Comparison of ENCODE assay signal across 29 cellular contexts in genomic region chr3:4926892-4927291, GRCh38. TPM values are rescaled to one million over a fixed set of nuclear protein-coding genes. Genes with fewer than 3 reads are reported as not detected.
A peak's percentile ranks its signal among the peaks of the same experiment; 100 is the strongest.
DNase-seq lines count a peak whose midpoint lies in the region; ATAC-seq, FAIRE-seq and TF ChIP-seq lines count a peak whose summit lies in the region.
"Had no signal": no experiment of that assay in that cellular context is flagged by ENCODE, and none has a peak within 500 bp of the region (broad histone marks: within the 10 kb centered on the region; RNA-seq: fewer than 3 reads in every experiment).

No MANE protein-coding gene starts in this region.

- WGBS in K562 (ENCODE audit: insufficient coverage, low coverage, missing lambda C conversion rate) = 69% methylated on average over 1 of the region's 1 CpG

- H3K4me3 ChIP-seq in K562 (no peak overlapping the region), Caco-2 (ENCODE audit: low read depth, low read length) (no peak overlapping the region)
- H3K4me3 ChIP-seq: MG63, PC-9, SJCRH30 had no signal

- no peak for DNase-seq in activated naive CD8-positive, alpha-beta T cell treated with anti-CD3 and anti-CD28 coated beads, Interleukin-2, amount 50 U/mL, for 24 hours
- no peak for DNase-seq in activated naive CD8-positive, alpha-beta T cell treated with anti-CD3 and anti-CD28 coated beads for 36 hours
- DNase-seq in T-helper 17 cell = no peak
- DNase-seq in K562 (ENCODE audit: extremely low read depth in 1 of 4, low spot score in 3 of 4) = no peak
- no peak for DNase-seq in stimulated activated naive B cell treated with anti-CD40 and anti-IgM and Interleukin-4, amounts not matched to agents 10 μg/mL and 1 μg/mL and 100 μg/mL, for 72 hours
- no peak for DNase-seq in GM20000 (ENCODE audit: low spot score)
- DNase-seq in Caco-2 = no peak
- DNase-seq: C1 segment of cervical spinal cord; COR-L47; DMS 273 treated with DMSO at 0.1 percent for 48 hours; DMS79; EL; GDM1; H9; HFFc6; KBM-7; MG63; NCI-H1105 treated with DMSO at 0.1 percent for 48 hours; NCI-H2029; NCI-H446; NCI-H526; NCI-H82; NK-92 treated with Interleukin-12 subunit alpha and Interleukin-12 subunit beta, amount 100 ng/mL, for 24 hours; PC-9; SJCRH30 had no signal

- no peak for TF ChIP-seq RAD21 in K562 (CRISPR knock-in tag; conservative IDR thresholded peaks at IDR 0.05 in 1 of 2, IDR thresholded peaks at IDR 0.05 in 1 of 2)

- CTCF ChIA-PET in K562 (lab: Yijun Ruan, JAX; ENCODE audit: low intra/inter-chr PET ratio) (no interaction called here), Caco-2 (lab: Charles Lee) (no interaction called here)

- peaks cover 36% of the 10 kb centered on the region for H3K4me1 Mint-ChIP-seq in activated naive CD8-positive, alpha-beta T cell treated with anti-CD3 and anti-CD28 coated beads, Interleukin-2, amount 50 U/mL, for 24 hours
- H3K4me1 Mint-ChIP-seq in activated naive CD8-positive, alpha-beta T cell treated with anti-CD3 and anti-CD28 coated beads for 36 hours = peaks cover 20% of the 10 kb centered on the region
- H3K4me1 Mint-ChIP-seq in T-helper 17 cell (peaks cover 12% of the 10 kb centered on the region), Caco-2 (ENCODE audit: low read depth, unreplicated experiment) (no peaks in the 10 kb centered on the region)
- peaks cover 13 to 17% of the 10 kb centered on the region in 2 donors for H3K4me1 Mint-ChIP-seq in stimulated activated naive B cell treated with anti-CD40 and anti-IgM and Interleukin-4, amounts not matched to agents 10 μg/mL and 1 μg/mL and 100 μg/mL, for 72 hours
- H3K4me1 Mint-ChIP-seq: H9 had no signal

- H3K9me3 Mint-ChIP-seq in activated naive CD8-positive, alpha-beta T cell treated with anti-CD3 and anti-CD28 coated beads, Interleukin-2, amount 50 U/mL, for 24 hours = peaks cover 9% of the 10 kb centered on the region
- peaks cover 3% of the 10 kb centered on the region for H3K9me3 Mint-ChIP-seq in activated naive CD8-positive, alpha-beta T cell treated with anti-CD3 and anti-CD28 coated beads for 36 hours
- no peaks in the 10 kb centered on the region for H3K9me3 Mint-ChIP-seq in stimulated activated naive B cell treated with anti-CD40 and anti-IgM and Interleukin-4, amounts not matched to agents 10 μg/mL and 1 μg/mL and 100 μg/mL, for 72 hours
- no peaks in the 10 kb centered on the region for H3K9me3 Mint-ChIP-seq in Caco-2 (ENCODE audit: unreplicated experiment)
- H3K9me3 Mint-ChIP-seq: CD4-positive, alpha-beta memory T cell; H9; HFFc6 had no signal

- H3K36me3 Mint-ChIP-seq in activated naive CD8-positive, alpha-beta T cell treated with anti-CD3 and anti-CD28 coated beads, Interleukin-2, amount 50 U/mL, for 24 hours (ENCODE audit: low read depth) = peaks cover 1% of the 10 kb centered on the region
- H3K36me3 Mint-ChIP-seq in activated naive CD8-positive, alpha-beta T cell treated with anti-CD3 and anti-CD28 coated beads for 36 hours = no peaks in the 10 kb centered on the region
- H3K36me3 Mint-ChIP-seq in T-helper 17 cell (ENCODE audit: low read depth) (no peaks in the 10 kb centered on the region), Caco-2 (ENCODE audit: insufficient read depth, unreplicated experiment) (no peaks in the 10 kb centered on the region)
- H3K36me3 Mint-ChIP-seq in stimulated activated naive B cell treated with anti-CD40 and anti-IgM and Interleukin-4, amounts not matched to agents 10 μg/mL and 1 μg/mL and 100 μg/mL, for 72 hours = no peaks in the 10 kb centered on the region
- H3K36me3 Mint-ChIP-seq: CD4-positive, alpha-beta memory T cell had no signal

- H3K9ac ChIP-seq in K562 (ENCODE audit: insufficient read depth in 1 of 2, low read depth in 2 of 2, low read length in 2 of 2) = no peak overlapping the region

- H3K4me2 ChIP-seq in K562 (ENCODE audit: insufficient read depth, low read length) = no peak overlapping the region
- H3K4me2 ChIP-seq: PC-9 had no signal

- no peak for FAIRE-seq in K562 (lab: Jason Lieb, UNC)
- FAIRE-seq: GM12892 had no signal

- H3K27me3 Mint-ChIP-seq in activated naive CD8-positive, alpha-beta T cell treated with anti-CD3 and anti-CD28 coated beads, Interleukin-2, amount 50 U/mL, for 24 hours = no peaks in the 10 kb centered on the region
- no peaks in the 10 kb centered on the region for H3K27me3 Mint-ChIP-seq in activated naive CD8-positive, alpha-beta T cell treated with anti-CD3 and anti-CD28 coated beads for 36 hours
- H3K27me3 Mint-ChIP-seq in T-helper 17 cell (no peaks in the 10 kb centered on the region), Caco-2 (ENCODE audit: insufficient read depth, unreplicated experiment) (no peaks in the 10 kb centered on the region)
- peaks cover 0 to 2% of the 10 kb centered on the region in 2 donors for H3K27me3 Mint-ChIP-seq in stimulated activated naive B cell treated with anti-CD40 and anti-IgM and Interleukin-4, amounts not matched to agents 10 μg/mL and 1 μg/mL and 100 μg/mL, for 72 hours
- H3K27me3 Mint-ChIP-seq: CD4-positive, alpha-beta memory T cell had no signal

- no peaks in the 10 kb centered on the region for H4K20me1 ChIP-seq in K562 (replicated peaks; ENCODE audit: control insufficient read depth, insufficient read depth, low read length)

- intact Hi-C loops in K562 (cut with micrococcal nuclease) (no loop called here), Caco-2 (cut with micrococcal nuclease; ENCODE audit: unreplicated experiment) (no loop called here)

- H3K9me3 ChIP-seq in T-helper 17 cell (ENCODE audit: control insufficient read depth, low read length, poor library complexity, severe bottlenecking) (no peaks in the 10 kb centered on the region), K562 (replicated peaks; ENCODE audit: control insufficient read depth, insufficient read depth, low read depth, low read length) (no peaks in the 10 kb centered on the region), Caco-2 (no peaks in the 10 kb centered on the region)
- H3K9me3 ChIP-seq: MG63, SJCRH30 had no signal

- POLR2A ChIA-PET in K562 (lab: Yijun Ruan, JAX) (no interaction called here), Caco-2 (lab: Charles Lee) (no interaction called here)

- TF ChIP-seq POLR2A in K562 (conservative IDR thresholded peaks at IDR 0.05) = no peak

- no peak overlapping the region for H3K27ac ChIP-seq in K562 (ENCODE audit: extremely low read depth, low read depth, low read length)
- H3K27ac ChIP-seq: PC-9, SJCRH30 had no signal

- no TSS peak for BruUV-seq in K562 (replicated peaks; lab: Mats Ljungman, UMichigan)
- no TSS peak for BruUV-seq in Caco-2 (replicated peaks; lab: Mats Ljungman, UMichigan)

- no peak for TF ChIP-seq EP300 in K562 (IDR thresholded peaks at IDR 0.05; ENCODE audit: low read length)

- no peak overlapping the region for H2AFZ ChIP-seq in K562 (ENCODE audit: low read depth, low read length)
- H2AFZ ChIP-seq: PC-9 had no signal

- in situ Hi-C loops in K562 (cut with MboI) = no loop called here

- peak; percentile 27 for ATAC-seq in activated naive CD8-positive, alpha-beta T cell treated with anti-CD3 and anti-CD28 coated beads, Interleukin-2, amount 50 U/mL, for 24 hours
- ATAC-seq in T-helper 17 cell = no peak
- no peak for ATAC-seq in K562
- peak in 1 of 2 donors; percentile 28 for ATAC-seq in stimulated activated naive B cell treated with anti-CD40 and anti-IgM and Interleukin-4, amounts not matched to agents 10 μg/mL and 1 μg/mL and 100 μg/mL, for 72 hours (replicated peaks)
- ATAC-seq: Right ventricle myocardium inferior, SK-N-SH treated with all-trans-retinoic acid at 6 μM for 48 hours had no signal

- H3K36me3 ChIP-seq in K562 (ENCODE audit: control insufficient read depth, insufficient read depth, low read length) (no peaks in the 10 kb centered on the region), Caco-2 (ENCODE audit: control insufficient read depth, insufficient read depth, low read length) (no peaks in the 10 kb centered on the region)
- H3K36me3 ChIP-seq: MG63, SJCRH30 had no signal

- H3K4me1 ChIP-seq in K562 (replicated peaks in 1 of 2; ENCODE audit: control insufficient read depth in 2 of 2, insufficient read depth in 2 of 2, low read length in 2 of 2) (no peaks in the 10 kb centered on the region), Caco-2 (no peaks in the 10 kb centered on the region)
- H3K4me1 ChIP-seq: SJCRH30 had no signal

- no peaks in the 10 kb centered on the region for H3K9me1 ChIP-seq in K562 (ENCODE audit: control insufficient read depth, insufficient read depth, low read length)

- H3K4me3 Mint-ChIP-seq in activated naive CD8-positive, alpha-beta T cell treated with anti-CD3 and anti-CD28 coated beads, Interleukin-2, amount 50 U/mL, for 24 hours = peak overlapping the region; percentile 49
- H3K4me3 Mint-ChIP-seq in activated naive CD8-positive, alpha-beta T cell treated with anti-CD3 and anti-CD28 coated beads for 36 hours = no peak overlapping the region
- no peak overlapping the region for H3K4me3 Mint-ChIP-seq in T-helper 17 cell
- H3K4me3 Mint-ChIP-seq in stimulated activated naive B cell treated with anti-CD40 and anti-IgM and Interleukin-4, amounts not matched to agents 10 μg/mL and 1 μg/mL and 100 μg/mL, for 72 hours = no peak overlapping the region
- no peak overlapping the region for H3K4me3 Mint-ChIP-seq in Caco-2 (ENCODE audit: unreplicated experiment)
- H3K4me3 Mint-ChIP-seq: H9, HFFc6 had no signal

- no peaks in the 10 kb centered on the region for H3K79me2 ChIP-seq in K562 (ENCODE audit: control insufficient read depth, insufficient read depth, low read length)

- TF ChIP-seq CTCF in K562 (IDR thresholded peaks at IDR 0.05 in 2 of 3, conservative IDR thresholded peaks at IDR 0.05 in 1 of 3; ENCODE audit: insufficient read depth in 2 of 3, low read depth in 1 of 3, low read length in 3 of 3) (no peak), GM20000 (IDR thresholded peaks at IDR 0.05; ENCODE audit: extremely low read depth, missing control alignments) (no peak), Caco-2 (IDR thresholded peaks at IDR 0.05; ENCODE audit: insufficient read depth in 1 of 2, low read depth in 1 of 2, low read length in 1 of 2, severe bottlenecking in 1 of 2, unreplicated experiment in 1 of 2) (no peak)

- H3K27me3 ChIP-seq in K562 (ENCODE audit: control insufficient read depth in 2 of 2, insufficient read depth in 2 of 2, low read length in 2 of 2) = no peaks in the 10 kb centered on the region
- no peaks in the 10 kb centered on the region for H3K27me3 ChIP-seq in Caco-2 (replicated peaks; ENCODE audit: control insufficient read depth, insufficient read depth, low read length)
- H3K27me3 ChIP-seq: MG63, SJCRH30 had no signal

- H3K27ac Mint-ChIP-seq in activated naive CD8-positive, alpha-beta T cell treated with anti-CD3 and anti-CD28 coated beads, Interleukin-2, amount 50 U/mL, for 24 hours = peak overlapping the region; percentile 90
- H3K27ac Mint-ChIP-seq in activated naive CD8-positive, alpha-beta T cell treated with anti-CD3 and anti-CD28 coated beads for 36 hours = no peak overlapping the region
- H3K27ac Mint-ChIP-seq in T-helper 17 cell (peak overlapping the region; percentile 86), Caco-2 (ENCODE audit: unreplicated experiment) (no peak overlapping the region)
- H3K27ac Mint-ChIP-seq in stimulated activated naive B cell treated with anti-CD40 and anti-IgM and Interleukin-4, amounts not matched to agents 10 μg/mL and 1 μg/mL and 100 μg/mL, for 72 hours = peak overlapping the region; percentile 59
- H3K27ac Mint-ChIP-seq: H9, HFFc6 had no signal

RNA-seq across cellular contexts. Expression of gene BHLHE40, which starts 52.3 kb away (rescaled TPM):
- total RNA-seq in activated naive CD8-positive, alpha-beta T cell treated with anti-CD3 and anti-CD28 coated beads for 36 hours = 100 to 1,000 TPM; 292 to 294 TPM
- 100 to 1,000 TPM; 295 to 329 TPM for total RNA-seq in T-helper 17 cell
- 81.5 and 114 TPM in 2 replicates for total RNA-seq in K562 (2011; cell fraction: chromatin; rRNA removed; ENCODE audit: low replicate concordance)
- 100 and 103 TPM in 2 replicates for total RNA-seq in K562 (2011; cell fraction: nucleolus; rRNA removed)
- total RNA-seq in K562 (2011; cell fraction: nucleoplasm; rRNA removed) = 92.4 and 99.8 TPM in 2 replicates
- total RNA-seq in K562 (2014; rRNA removed) = 38.7 and 44.5 TPM in 2 replicates
- total RNA-seq in K562 (2014; rRNA removed; fragmentation: Illumina TruSeq; extraction: Trizol) = 19.4 and 20.6 TPM in 2 replicates
- total RNA-seq in K562 (2015; rRNA removed; fragmentation: Illumina TruSeq; extraction: Trizol) = 27.7 and 27.8 TPM in 2 replicates
- total RNA-seq in K562 (2021) = 47.5 and 51.8 TPM in 2 replicates
- polyA plus RNA-seq in K562 (2011; rRNA removed) = 83.9 and 105 TPM in 2 replicates
- polyA plus RNA-seq in K562 (2011; cell fraction: cytosol; rRNA removed) = 72.3 and 73.7 TPM in 2 replicates
- polyA plus RNA-seq in K562 (2011; cell fraction: nucleus; rRNA removed) = 144 and 202 TPM in 2 replicates
- 98.8 and 122 TPM in 2 replicates for polyA plus RNA-seq in K562 (2012)
- polyA plus RNA-seq in K562 (2014; fragmentation: Illumina TruSeq; extraction: Trizol) = 49.6 and 57.8 TPM in 2 replicates
- 10 to 100 TPM; 12.0 to 24.3 TPM for polyA plus RNA-seq in K562 (2014; fragmentation: Nextera tagmentation; extraction: Ambion mirVana)
- polyA plus RNA-seq in K562 (2014; rRNA removed) = 30.9 and 31.4 TPM in 2 replicates
- polyA minus RNA-seq in K562 (2011; rRNA and poly(A)+ RNA removed) = 76.2 and 78.0 TPM in 2 replicates
- polyA minus RNA-seq in K562 (2011; cell fraction: cytosol; rRNA and poly(A)+ RNA removed) = 70.7 and 90.6 TPM in 2 replicates
- polyA minus RNA-seq in K562 (2011; cell fraction: nucleus; rRNA and poly(A)+ RNA removed) = 122 and 139 TPM in 2 replicates
- 8.5 and 8.7 TPM in 2 replicates for total RNA-seq in Caco-2 (2022)

Comparison
In these comparisons a context has a peak if more than half of its experiments do, and no peak if none do; other contexts are left out.
1. H3K27ac Mint-ChIP-seq: peak in activated naive CD8-positive, alpha-beta T cell treated with anti-CD3 and anti-CD28 coated beads, Interleukin-2, amount 50 U/mL, for 24 hours (single experiment), T-helper 17 cell (single experiment) and stimulated activated naive B cell treated with anti-CD40 and anti-IgM and Interleukin-4, amounts not matched to agents 10 μg/mL and 1 μg/mL and 100 μg/mL, for 72 hours (single experiment); none in activated naive CD8-positive, alpha-beta T cell treated with anti-CD3 and anti-CD28 coated beads for 36 hours (single experiment) and Caco-2 (single experiment).